ENCODE assay signal across 8 cellular contexts in genomic region chr7:108002726-108003590, GRCh38. TPM values are rescaled to one million over a fixed set of nuclear protein-coding genes. Genes with fewer than 3 reads are reported as not detected.
DNase-seq lines count a peak whose midpoint lies in the region; ATAC-seq and TF ChIP-seq lines count a peak whose summit lies in the region.

TSS of gene LAMB1 (minus strand) at chr7:108003161. CDS start at chr7:108002885, 276 bp downstream.

- H4K20me1 ChIP-seq in osteoblast (ENCODE audit: insufficient read depth, low read length), result no peaks in the 10 kb centered on the region

- DNase-seq in NCI-H1694 treated with DMSO at 0.1 percent for 48 hours (lab: John Stamatoyannopoulos, UW) (peak; percentile 77), Right ventricle myocardium inferior (ENCODE audit: missing footprints) (peak; percentile 93), osteoblast (ENCODE audit: insufficient read length, low spot score, missing footprints) (peak; percentile 96)
- DNase-seq in activated naive CD8-positive, alpha-beta T cell treated with anti-CD3 and anti-CD28 coated beads, Interleukin-2, amount 10 ng/mL, durations not matched to agents 7 days and 5 days, result peak; percentile 40
- DNase-seq in stimulated activated naive CD4-positive, alpha-beta T cell treated with Interleukin-2 at 50 U/mL for 16 hours (lab: John Stamatoyannopoulos, UW), result no peak

- H3K36me3 Mint-ChIP-seq in activated naive CD8-positive, alpha-beta T cell treated with anti-CD3 and anti-CD28 coated beads, Interleukin-2, amount 10 ng/mL, durations not matched to agents 7 days and 5 days, result no peaks in the 10 kb centered on the region

- peaks cover 10% of the 10 kb centered on the region for H3K4me1 Mint-ChIP-seq in activated naive CD8-positive, alpha-beta T cell treated with anti-CD3 and anti-CD28 coated beads, Interleukin-2, amount 10 ng/mL, durations not matched to agents 7 days and 5 days

- H3K27ac Mint-ChIP-seq in activated naive CD8-positive, alpha-beta T cell treated with anti-CD3 and anti-CD28 coated beads, Interleukin-2, amount 10 ng/mL, durations not matched to agents 7 days and 5 days, result no peak within 1 kb of the TSS

- ATAC-seq in activated naive CD8-positive, alpha-beta T cell treated with anti-CD3 and anti-CD28 coated beads, Interleukin-2, amount 10 ng/mL, durations not matched to agents 7 days and 5 days (ENCODE audit: low read depth), result peak; percentile 31
- ATAC-seq in Right ventricle myocardium inferior (peak; percentile 85), HG03159 (IDR thresholded peaks at IDR 0.05; ENCODE audit: unreplicated experiment) (no peak), HG02970 (IDR thresholded peaks at IDR 0.05; ENCODE audit: low FRiP score, unreplicated experiment) (no peak)

- peak within 1 kb of the TSS; percentile 76 for H3K4me3 Mint-ChIP-seq in activated naive CD8-positive, alpha-beta T cell treated with anti-CD3 and anti-CD28 coated beads, Interleukin-2, amount 10 ng/mL, durations not matched to agents 7 days and 5 days

- intact Hi-C loops in Right ventricle myocardium inferior (cut with DNase I), result loop anchor here (5.0 kb wide), 3 partner anchors 36 to 144 kb away; no protein-coding TSS in a partner anchor

- H3K27me3 Mint-ChIP-seq in activated naive CD8-positive, alpha-beta T cell treated with anti-CD3 and anti-CD28 coated beads, Interleukin-2, amount 10 ng/mL, durations not matched to agents 7 days and 5 days, result peaks cover 79% of the 10 kb centered on the region

- no peak for TF ChIP-seq CTCF in osteoblast (IDR thresholded peaks at IDR 0.05; ENCODE audit: extremely low read depth, low read depth, low read length)

- H3K9me3 ChIP-seq in osteoblast (ENCODE audit: low read depth, low read length), result no peaks in the 10 kb centered on the region

- H3K27ac ChIP-seq in osteoblast (ENCODE audit: low read depth, low read length), result peak within 1 kb of the TSS; percentile 73

- H2AFZ ChIP-seq in osteoblast (ENCODE audit: low read length), result peak within 1 kb of the TSS; percentile 83

- H3K27me3 ChIP-seq in osteoblast (ENCODE audit: insufficient read depth, low read length), result peaks cover 3% of the 10 kb centered on the region

- peak within 1 kb of the TSS; percentile 78 for H3K4me2 ChIP-seq in osteoblast (ENCODE audit: insufficient read depth, low read length)

- H3K36me3 ChIP-seq in osteoblast (ENCODE audit: insufficient read depth, low read length), result peaks cover 19% of the 10 kb centered on the region

- H3K4me3 ChIP-seq in GM08714 (ENCODE audit: low read length), result peak within 1 kb of the TSS; percentile 62
- peak within 1 kb of the TSS; percentile 86 for H3K4me3 ChIP-seq in osteoblast (ENCODE audit: insufficient read depth, low read length)

- H3K9me3 Mint-ChIP-seq in activated naive CD8-positive, alpha-beta T cell treated with anti-CD3 and anti-CD28 coated beads, Interleukin-2, amount 10 ng/mL, durations not matched to agents 7 days and 5 days, result no peaks in the 10 kb centered on the region

- H3K4me1 ChIP-seq in osteoblast (ENCODE audit: insufficient read depth, low read length), result peaks cover 48% of the 10 kb centered on the region

- H3K79me2 ChIP-seq in osteoblast (ENCODE audit: insufficient read depth, low read length), result peaks cover 38% of the 10 kb centered on the region

- POLR2A ChIA-PET in activated naive CD8-positive, alpha-beta T cell treated with anti-CD3 and anti-CD28 coated beads, Interleukin-2, amount 10 ng/mL, durations not matched to agents 7 days and 5 days (lab: Charles Lee), result no interaction called here

RNA-seq across cellular contexts. Expression of gene LAMB1, which starts in this region (rescaled TPM):
- not detected for total RNA-seq in activated naive CD8-positive, alpha-beta T cell treated with anti-CD3 and anti-CD28 coated beads, Interleukin-2, amount 10 ng/mL, durations not matched to agents 7 days and 5 days
- total RNA-seq in Right ventricle myocardium inferior (83.2 TPM), osteoblast (410 and 488 TPM in 2 replicates)

Comparison
In these comparisons a context has a peak if more than half of its experiments do, and no peak if none do; other contexts are left out.
1. RNA of gene LAMB1 (total RNA-seq): 410 to 488 TPM in osteoblast and 83.2 TPM in Right ventricle myocardium inferior (single experiment); not detected in activated naive CD8-positive, alpha-beta T cell treated with anti-CD3 and anti-CD28 coated beads, Interleukin-2, amount 10 ng/mL, durations not matched to agents 7 days and 5 days; every median in the first group is over 10 times any median in the second.
2. Peak in DNase-seq and ATAC-seq in activated naive CD8-positive, alpha-beta T cell treated with anti-CD3 and anti-CD28 coated beads, Interleukin-2, amount 10 ng/mL, durations not matched to agents 7 days and 5 days; RNA of the gene not detected or under 1 TPM.